In the genomic region with DNA sequence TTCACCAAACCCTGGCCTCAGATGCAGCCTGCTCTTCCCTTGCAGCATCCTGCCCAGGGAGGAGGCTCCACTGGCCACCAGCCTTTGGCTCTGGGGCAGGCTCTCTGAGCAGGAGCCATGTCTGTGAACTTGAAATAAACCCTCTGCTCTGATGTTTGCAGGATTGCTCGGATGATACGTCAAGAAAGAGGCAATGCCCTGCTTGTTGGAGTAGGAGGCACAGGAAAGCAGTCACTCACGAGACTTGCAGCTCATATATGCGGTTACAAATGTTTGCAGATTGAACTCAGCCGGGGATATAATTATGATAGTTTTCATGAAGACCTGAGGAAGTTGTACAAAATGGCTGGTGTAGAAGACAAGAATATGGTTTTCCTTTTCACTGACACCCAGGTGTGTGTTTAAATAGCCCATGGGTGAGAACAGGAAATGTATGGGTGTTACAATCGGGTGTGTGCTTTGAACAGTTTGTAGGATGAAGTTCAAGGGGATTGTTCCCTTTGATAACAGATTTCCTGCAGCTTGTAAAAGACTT, we compare ENCODE assay signal across 13 cellular contexts.
A peak's percentile ranks its signal among the peaks of the same experiment; 100 is the strongest.
DNase-seq lines count a peak whose midpoint lies in the region; ATAC-seq lines count a peak whose summit lies in the region.
"Had no signal": no experiment of that assay in that cellular context is flagged by ENCODE, and none has a peak within 500 bp of the region (broad histone marks: within the 10 kb centered on the region; RNA-seq: fewer than 3 reads in every experiment).

No MANE protein-coding gene starts in this region.

- DNase-seq in T follicular helper cell (ENCODE audit: low read depth) (peak; percentile 3), activated T-cell treated with anti-CD3 and anti-CD28 coated beads for 24 hours (ENCODE audit: low read depth) (peak; percentile 1), NCI-H526 treated with DMSO at 0.1 percent for 48 hours (lab: John Stamatoyannopoulos, UW) (no peak), GOT3 (lab: John Stamatoyannopoulos, UW) (no peak)
- peak in 2 of 3 experiments; percentile 3 to 13 for DNase-seq in effector memory CD8-positive, alpha-beta T cell
- DNase-seq in stimulated activated effector memory CD8-positive, alpha-beta T cell treated with anti-CD3 and anti-CD28 coated beads, Interleukin-12 subunit alpha, Interleukin-12 subunit beta, amount 100 ng/mL, for 72 hours (ENCODE audit: low spot score in 2 of 2), result no peak
- DNase-seq: amniotic stem cell, COR-L47, erythroblast, NCI-H1105, NCI-H446 had no signal

- no peaks in the 10 kb centered on the region for H3K27me3 Mint-ChIP-seq in effector memory CD8-positive, alpha-beta T cell

- H3K9me3 Mint-ChIP-seq in effector memory CD8-positive, alpha-beta T cell, result no peaks in the 10 kb centered on the region
- H3K9me3 Mint-ChIP-seq in stimulated activated effector memory CD8-positive, alpha-beta T cell treated with anti-CD3 and anti-CD28 coated beads, Interleukin-12 subunit alpha, Interleukin-12 subunit beta, amount 100 ng/mL, for 72 hours, result no peaks in the 10 kb centered on the region

- peak overlapping the region; percentile 78 to 86 for H3K27ac Mint-ChIP-seq in effector memory CD8-positive, alpha-beta T cell
- H3K27ac Mint-ChIP-seq in stimulated activated effector memory CD8-positive, alpha-beta T cell treated with anti-CD3 and anti-CD28 coated beads, Interleukin-12 subunit alpha, Interleukin-12 subunit beta, amount 100 ng/mL, for 72 hours, result peak overlapping the region; percentile 57

- peak overlapping the region; percentile 31 to 62 for H3K4me3 Mint-ChIP-seq in effector memory CD8-positive, alpha-beta T cell
- no peak overlapping the region for H3K4me3 Mint-ChIP-seq in stimulated activated effector memory CD8-positive, alpha-beta T cell treated with anti-CD3 and anti-CD28 coated beads, Interleukin-12 subunit alpha, Interleukin-12 subunit beta, amount 100 ng/mL, for 72 hours

- ATAC-seq in effector memory CD8-positive, alpha-beta T cell (replicated peaks), result peak; percentile 90
- peak; percentile 26 for ATAC-seq in stimulated activated effector memory CD8-positive, alpha-beta T cell treated with anti-CD3 and anti-CD28 coated beads, Interleukin-12 subunit alpha, Interleukin-12 subunit beta, amount 100 ng/mL, for 72 hours
- ATAC-seq in GM18870 (IDR thresholded peaks at IDR 0.05; ENCODE audit: unreplicated experiment), result no peak
- ATAC-seq: SK-N-SH treated with all-trans-retinoic acid at 6 μM for 48 hours had no signal

- no peaks in the 10 kb centered on the region for H3K36me3 Mint-ChIP-seq in effector memory CD8-positive, alpha-beta T cell (ENCODE audit: insufficient read depth)
- no peaks in the 10 kb centered on the region for H3K36me3 Mint-ChIP-seq in stimulated activated effector memory CD8-positive, alpha-beta T cell treated with anti-CD3 and anti-CD28 coated beads, Interleukin-12 subunit alpha, Interleukin-12 subunit beta, amount 100 ng/mL, for 72 hours

- peaks cover 16 to 20% of the 10 kb centered on the region in 2 donors for H3K4me1 Mint-ChIP-seq in effector memory CD8-positive, alpha-beta T cell (ENCODE audit: low read depth in 2 of 2)
- peaks cover 15% of the 10 kb centered on the region for H3K4me1 Mint-ChIP-seq in stimulated activated effector memory CD8-positive, alpha-beta T cell treated with anti-CD3 and anti-CD28 coated beads, Interleukin-12 subunit alpha, Interleukin-12 subunit beta, amount 100 ng/mL, for 72 hours

Comparison
In these comparisons a context has a peak if more than half of its experiments do, and no peak if none do; other contexts are left out.
1. DNase-seq: peak in T follicular helper cell (single experiment), activated T-cell treated with anti-CD3 and anti-CD28 coated beads for 24 hours (single experiment) and effector memory CD8-positive, alpha-beta T cell (2 of 3); none in stimulated activated effector memory CD8-positive, alpha-beta T cell treated with anti-CD3 and anti-CD28 coated beads, Interleukin-12 subunit alpha, Interleukin-12 subunit beta, amount 100 ng/mL, for 72 hours (0 of 2), NCI-H526 treated with DMSO at 0.1 percent for 48 hours (single experiment) and GOT3 (single experiment).